ENCODE assay signal across 2 cellular contexts in the genomic region with DNA sequence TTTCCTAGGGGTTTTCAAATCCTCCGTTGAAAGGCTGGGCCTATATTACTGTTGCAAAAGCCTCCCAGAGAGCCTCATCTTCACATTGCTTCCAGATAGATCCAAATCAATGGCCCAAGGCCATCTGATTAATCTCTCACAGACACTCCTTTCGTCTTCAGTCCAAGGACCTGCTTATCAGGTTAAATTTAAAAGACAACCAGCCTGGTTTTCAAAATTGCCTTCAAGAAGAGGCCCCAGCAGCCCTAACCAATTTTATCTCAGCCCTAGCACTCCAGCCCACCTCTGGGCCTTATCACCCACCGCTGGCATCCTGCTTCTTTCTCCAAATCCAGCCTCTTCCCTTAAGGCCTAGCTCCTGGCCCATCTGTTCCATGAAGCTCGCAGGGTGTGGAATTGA.
A peak's percentile ranks its signal among the peaks of the same experiment; 100 is the strongest.
TF ChIP-seq lines count a peak whose summit lies in the region.

No MANE protein-coding gene starts in this region.

TF ChIP-seq in HepG2, 621 proteins besides CTCF, POLR2A, EP300 and RAD21:
- no peak for TF ChIP-seq NFE2L1 (CRISPR knock-in tag; IDR thresholded peaks at IDR 0.05; ENCODE audit: borderline replicate concordance)
- no peak for TF ChIP-seq TMF1 (CRISPR knock-in tag; IDR thresholded peaks at IDR 0.05; ENCODE audit: low read depth)
- TF ChIP-seq ZSCAN9 (CRISPR knock-in tag; IDR thresholded peaks at IDR 0.05; ENCODE audit: borderline replicate concordance) = no peak
- TF ChIP-seq, protein P1, sequence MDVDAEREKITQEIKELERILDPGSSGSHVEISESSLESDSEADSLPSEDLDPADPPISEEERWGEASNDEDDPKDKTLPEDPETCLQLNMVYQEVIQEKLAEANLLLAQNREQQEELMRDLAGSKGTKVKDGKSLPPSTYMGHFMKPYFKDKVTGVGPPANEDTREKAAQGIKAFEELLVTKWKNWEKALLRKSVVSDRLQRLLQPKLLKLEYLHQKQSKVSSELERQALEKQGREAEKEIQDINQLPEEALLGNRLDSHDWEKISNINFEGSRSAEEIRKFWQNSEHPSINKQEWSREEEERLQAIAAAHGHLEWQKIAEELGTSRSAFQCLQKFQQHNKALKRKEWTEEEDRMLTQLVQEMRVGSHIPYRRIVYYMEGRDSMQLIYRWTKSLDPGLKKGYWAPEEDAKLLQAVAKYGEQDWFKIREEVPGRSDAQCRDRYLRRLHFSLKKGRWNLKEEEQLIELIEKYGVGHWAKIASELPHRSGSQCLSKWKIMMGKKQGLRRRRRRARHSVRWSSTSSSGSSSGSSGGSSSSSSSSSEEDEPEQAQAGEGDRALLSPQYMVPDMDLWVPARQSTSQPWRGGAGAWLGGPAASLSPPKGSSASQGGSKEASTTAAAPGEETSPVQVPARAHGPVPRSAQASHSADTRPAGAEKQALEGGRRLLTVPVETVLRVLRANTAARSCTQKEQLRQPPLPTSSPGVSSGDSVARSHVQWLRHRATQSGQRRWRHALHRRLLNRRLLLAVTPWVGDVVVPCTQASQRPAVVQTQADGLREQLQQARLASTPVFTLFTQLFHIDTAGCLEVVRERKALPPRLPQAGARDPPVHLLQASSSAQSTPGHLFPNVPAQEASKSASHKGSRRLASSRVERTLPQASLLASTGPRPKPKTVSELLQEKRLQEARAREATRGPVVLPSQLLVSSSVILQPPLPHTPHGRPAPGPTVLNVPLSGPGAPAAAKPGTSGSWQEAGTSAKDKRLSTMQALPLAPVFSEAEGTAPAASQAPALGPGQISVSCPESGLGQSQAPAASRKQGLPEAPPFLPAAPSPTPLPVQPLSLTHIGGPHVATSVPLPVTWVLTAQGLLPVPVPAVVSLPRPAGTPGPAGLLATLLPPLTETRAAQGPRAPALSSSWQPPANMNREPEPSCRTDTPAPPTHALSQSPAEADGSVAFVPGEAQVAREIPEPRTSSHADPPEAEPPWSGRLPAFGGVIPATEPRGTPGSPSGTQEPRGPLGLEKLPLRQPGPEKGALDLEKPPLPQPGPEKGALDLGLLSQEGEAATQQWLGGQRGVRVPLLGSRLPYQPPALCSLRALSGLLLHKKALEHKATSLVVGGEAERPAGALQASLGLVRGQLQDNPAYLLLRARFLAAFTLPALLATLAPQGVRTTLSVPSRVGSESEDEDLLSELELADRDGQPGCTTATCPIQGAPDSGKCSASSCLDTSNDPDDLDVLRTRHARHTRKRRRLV (CRISPR knock-in tag; IDR thresholded peaks at IDR 0.05) = no peak
- TF ChIP-seq MAFF (IDR thresholded peaks at IDR 0.05; ENCODE audit: low read depth, low read length) = no peak
- TF ChIP-seq DR1 (CRISPR knock-in tag; IDR thresholded peaks at IDR 0.05) = no peak
- TF ChIP-seq, protein P2, sequence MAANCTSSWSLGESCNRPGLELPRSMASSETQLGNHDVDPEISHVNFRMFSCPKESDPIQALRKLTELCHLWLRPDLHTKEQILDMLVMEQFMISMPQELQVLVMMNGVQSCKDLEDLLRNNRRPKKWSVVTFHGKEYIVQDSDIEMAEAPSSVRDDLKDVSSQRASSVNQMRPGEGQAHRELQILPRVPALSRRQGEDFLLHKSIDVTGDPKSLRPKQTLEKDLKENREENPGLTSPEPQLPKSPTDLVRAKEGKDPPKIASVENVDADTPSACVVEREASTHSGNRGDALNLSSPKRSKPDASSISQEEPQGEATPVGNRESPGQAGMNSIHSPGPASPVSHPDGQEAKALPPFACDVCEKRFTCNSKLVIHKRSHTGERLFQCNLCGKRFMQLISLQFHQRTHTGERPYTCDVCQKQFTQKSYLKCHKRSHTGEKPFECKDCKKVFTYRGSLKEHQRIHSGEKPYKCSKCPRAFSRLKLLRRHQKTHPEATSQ (CRISPR knock-in tag; IDR thresholded peaks at IDR 0.05; ENCODE audit: borderline replicate concordance) = no peak
- no peak for TF ChIP-seq AGO1 (IDR thresholded peaks at IDR 0.05; ENCODE audit: low read depth, low read length, poor library complexity, severe bottlenecking)
- TF ChIP-seq ZNF724P (CRISPR knock-in tag; IDR thresholded peaks at IDR 0.05; ENCODE audit: borderline replicate concordance) = no peak
- TF ChIP-seq HOXA7 (CRISPR knock-in tag; IDR thresholded peaks at IDR 0.05) = no peak
- no peak for TF ChIP-seq TCF7L2 (IDR thresholded peaks at IDR 0.05; ENCODE audit: low read depth, low read length)
- no peak for TF ChIP-seq ZNF782 (CRISPR knock-in tag; IDR thresholded peaks at IDR 0.05; ENCODE audit: borderline replicate concordance)
- no peak for TF ChIP-seq ZNF547 (CRISPR knock-in tag; IDR thresholded peaks at IDR 0.05)
- no peak for TF ChIP-seq SNRNP70 (IDR thresholded peaks at IDR 0.05; ENCODE audit: low read depth, low read length)
- no peak for TF ChIP-seq ZBTB21 (CRISPR knock-in tag; IDR thresholded peaks at IDR 0.05)

TF ChIP-seq in K562, 482 proteins besides CTCF, POLR2A, EP300 and RAD21 (continues in another document):
- TF ChIP-seq HNRNPLL (IDR thresholded peaks at IDR 0.05; ENCODE audit: low read depth, low read length, poor library complexity, severe bottlenecking) = no peak
- no peak for TF ChIP-seq ZNF175 (CRISPR knock-in tag; IDR thresholded peaks at IDR 0.05; ENCODE audit: low read depth)
- peak; percentile 75; the same call in 1 of the 2 replicates for TF ChIP-seq ZEB2 (IDR thresholded peaks at IDR 0.05)
- TF ChIP-seq ZNF217 (CRISPR knock-in tag; IDR thresholded peaks at IDR 0.05) = no peak
- peak; percentile 74; the same call in 1 of the 2 replicates for TF ChIP-seq GATAD2A (IDR thresholded peaks at IDR 0.05)
- TF ChIP-seq HDAC8 (tag; IDR thresholded peaks at IDR 0.05) = no peak
- TF ChIP-seq HNRNPK (IDR thresholded peaks at IDR 0.05; ENCODE audit: low read depth, low read length, poor library complexity, severe bottlenecking) = no peak
- TF ChIP-seq PCBP2 (IDR thresholded peaks at IDR 0.05; ENCODE audit: low read depth, low read length, poor library complexity, severe bottlenecking) = no peak
- peak; percentile 82 for TF ChIP-seq CXXC5 (CRISPR knock-in tag; IDR thresholded peaks at IDR 0.05)
- TF ChIP-seq, protein P3, sequence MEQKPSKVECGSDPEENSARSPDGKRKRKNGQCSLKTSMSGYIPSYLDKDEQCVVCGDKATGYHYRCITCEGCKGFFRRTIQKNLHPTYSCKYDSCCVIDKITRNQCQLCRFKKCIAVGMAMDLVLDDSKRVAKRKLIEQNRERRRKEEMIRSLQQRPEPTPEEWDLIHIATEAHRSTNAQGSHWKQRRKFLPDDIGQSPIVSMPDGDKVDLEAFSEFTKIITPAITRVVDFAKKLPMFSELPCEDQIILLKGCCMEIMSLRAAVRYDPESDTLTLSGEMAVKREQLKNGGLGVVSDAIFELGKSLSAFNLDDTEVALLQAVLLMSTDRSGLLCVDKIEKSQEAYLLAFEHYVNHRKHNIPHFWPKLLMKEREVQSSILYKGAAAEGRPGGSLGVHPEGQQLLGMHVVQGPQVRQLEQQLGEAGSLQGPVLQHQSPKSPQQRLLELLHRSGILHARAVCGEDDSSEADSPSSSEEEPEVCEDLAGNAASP (IDR thresholded peaks at IDR 0.05) = no peak
- TF ChIP-seq, protein P4, sequence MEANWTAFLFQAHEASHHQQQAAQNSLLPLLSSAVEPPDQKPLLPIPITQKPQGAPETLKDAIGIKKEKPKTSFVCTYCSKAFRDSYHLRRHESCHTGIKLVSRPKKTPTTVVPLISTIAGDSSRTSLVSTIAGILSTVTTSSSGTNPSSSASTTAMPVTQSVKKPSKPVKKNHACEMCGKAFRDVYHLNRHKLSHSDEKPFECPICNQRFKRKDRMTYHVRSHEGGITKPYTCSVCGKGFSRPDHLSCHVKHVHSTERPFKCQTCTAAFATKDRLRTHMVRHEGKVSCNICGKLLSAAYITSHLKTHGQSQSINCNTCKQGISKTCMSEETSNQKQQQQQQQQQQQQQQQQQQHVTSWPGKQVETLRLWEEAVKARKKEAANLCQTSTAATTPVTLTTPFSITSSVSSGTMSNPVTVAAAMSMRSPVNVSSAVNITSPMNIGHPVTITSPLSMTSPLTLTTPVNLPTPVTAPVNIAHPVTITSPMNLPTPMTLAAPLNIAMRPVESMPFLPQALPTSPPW (CRISPR knock-in tag; IDR thresholded peaks at IDR 0.05) = 0 out of 2 replicates have a peak, but pooled peaks have one; percentile 13
- TF ChIP-seq BHLHE40 (IDR thresholded peaks at IDR 0.05; ENCODE audit: low read length) = 0 out of 2 replicates have a peak, but pooled peaks have one; percentile 23
- TF ChIP-seq CHD2 (IDR thresholded peaks at IDR 0.05; ENCODE audit: low read depth, low read length) = no peak
- TF ChIP-seq POU5F1 (IDR thresholded peaks at IDR 0.05; ENCODE audit: borderline replicate concordance, low read depth, low read length, partially characterized antibody) = no peak
- TF ChIP-seq, protein P5, sequence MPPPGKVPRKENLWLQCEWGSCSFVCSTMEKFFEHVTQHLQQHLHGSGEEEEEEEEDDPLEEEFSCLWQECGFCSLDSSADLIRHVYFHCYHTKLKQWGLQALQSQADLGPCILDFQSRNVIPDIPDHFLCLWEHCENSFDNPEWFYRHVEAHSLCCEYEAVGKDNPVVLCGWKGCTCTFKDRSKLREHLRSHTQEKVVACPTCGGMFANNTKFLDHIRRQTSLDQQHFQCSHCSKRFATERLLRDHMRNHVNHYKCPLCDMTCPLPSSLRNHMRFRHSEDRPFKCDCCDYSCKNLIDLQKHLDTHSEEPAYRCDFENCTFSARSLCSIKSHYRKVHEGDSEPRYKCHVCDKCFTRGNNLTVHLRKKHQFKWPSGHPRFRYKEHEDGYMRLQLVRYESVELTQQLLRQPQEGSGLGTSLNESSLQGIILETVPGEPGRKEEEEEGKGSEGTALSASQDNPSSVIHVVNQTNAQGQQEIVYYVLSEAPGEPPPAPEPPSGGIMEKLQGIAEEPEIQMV (tag; conservative IDR thresholded peaks at IDR 0.05; ENCODE audit: low read depth) = no peak
- no peak for TF ChIP-seq GTF2E2 (tag; IDR thresholded peaks at IDR 0.05)
- no peak for TF ChIP-seq RBM22 (IDR thresholded peaks at IDR 0.05; ENCODE audit: low read depth, low read length, poor library complexity, severe bottlenecking)
- peak; percentile 50; the same call in 1 of the 2 replicates for TF ChIP-seq ZBTB7A (IDR thresholded peaks at IDR 0.05; ENCODE audit: borderline replicate concordance, control insufficient read depth, low read depth, low read length)
- TF ChIP-seq, protein P6, sequence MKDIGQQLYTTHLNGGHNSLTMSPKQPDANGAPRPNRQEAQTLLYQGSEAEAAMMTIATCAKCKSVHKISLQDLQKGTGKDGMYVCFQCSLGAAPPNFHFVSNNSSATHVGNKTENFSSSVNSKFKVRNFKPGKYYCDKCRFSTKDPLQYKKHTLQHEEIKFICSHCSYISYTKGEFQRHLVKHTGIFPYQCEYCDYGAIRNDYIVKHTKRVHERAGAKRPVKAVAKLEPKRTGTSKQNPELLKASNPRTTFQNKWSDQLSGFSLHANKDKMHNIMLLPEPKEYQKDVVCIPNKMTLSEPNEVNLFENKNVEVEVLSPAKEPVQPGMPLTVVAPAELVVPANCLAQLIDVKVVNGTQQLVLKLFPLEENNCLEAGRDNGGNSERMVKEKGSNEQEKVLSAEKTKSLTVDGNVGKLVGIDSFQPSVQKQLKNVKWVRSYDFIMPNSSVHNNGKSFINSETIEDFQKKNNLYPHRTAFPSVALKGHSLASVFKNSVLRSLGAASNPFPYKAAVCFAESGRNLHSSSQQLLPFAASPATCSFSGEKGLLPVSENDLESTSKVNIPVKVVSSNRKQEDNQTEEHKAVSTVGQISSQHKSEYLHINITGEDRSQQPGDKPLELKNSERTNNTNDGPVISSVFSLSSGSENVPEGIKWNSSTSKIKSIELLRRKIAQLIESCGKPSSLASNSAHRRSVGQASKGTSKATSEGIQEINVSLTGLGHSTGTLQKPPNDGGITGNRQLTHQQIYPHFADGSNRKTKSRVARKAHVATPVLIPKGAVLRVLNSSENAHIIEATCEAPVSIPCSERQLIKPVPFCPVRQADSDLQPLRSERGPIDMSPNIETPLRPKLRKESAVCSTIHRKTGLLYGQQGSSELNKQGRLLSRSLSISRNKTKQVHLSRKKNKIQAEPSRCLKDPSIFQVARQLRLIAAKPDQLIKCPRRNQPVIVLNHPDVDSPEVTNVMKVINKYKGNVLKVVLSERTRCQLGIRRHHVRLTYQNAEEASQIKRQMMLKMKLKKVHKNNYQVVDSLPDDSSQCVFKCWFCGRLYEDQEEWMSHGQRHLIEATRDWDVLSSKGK (CRISPR knock-in tag; IDR thresholded peaks at IDR 0.05) = no peak
- no peak for TF ChIP-seq RFX1 (IDR thresholded peaks at IDR 0.05)
- TF ChIP-seq, protein P7, sequence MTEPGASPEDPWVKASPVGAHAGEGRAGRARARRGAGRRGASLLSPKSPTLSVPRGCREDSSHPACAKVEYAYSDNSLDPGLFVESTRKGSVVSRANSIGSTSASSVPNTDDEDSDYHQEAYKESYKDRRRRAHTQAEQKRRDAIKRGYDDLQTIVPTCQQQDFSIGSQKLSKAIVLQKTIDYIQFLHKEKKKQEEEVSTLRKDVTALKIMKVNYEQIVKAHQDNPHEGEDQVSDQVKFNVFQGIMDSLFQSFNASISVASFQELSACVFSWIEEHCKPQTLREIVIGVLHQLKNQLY (CRISPR knock-in tag; conservative IDR thresholded peaks at IDR 0.05) = no peak
- TF ChIP-seq FOXM1 (IDR thresholded peaks at IDR 0.05; ENCODE audit: low read depth) = peak; percentile 80
- TF ChIP-seq FOXM1 (CRISPR knock-in tag; IDR thresholded peaks at IDR 0.05; ENCODE audit: low read depth) = no peak
- TF ChIP-seq NFE2 (IDR thresholded peaks at IDR 0.05; ENCODE audit: low read depth) = no peak
- no peak for TF ChIP-seq ERF (CRISPR knock-in tag; IDR thresholded peaks at IDR 0.05)
- 0 out of 2 replicates have a peak, but pooled peaks have one; percentile 39 for TF ChIP-seq LEF1 (IDR thresholded peaks at IDR 0.05)
- no peak for TF ChIP-seq SREBF1 (IDR thresholded peaks at IDR 0.05; ENCODE audit: borderline replicate concordance, low read depth, low read length)
- TF ChIP-seq CREB1 (IDR thresholded peaks at IDR 0.05) = peak; percentile 27; the same call in 1 of the 2 replicates
- no peak for TF ChIP-seq CREB1 (CRISPR knock-in tag; IDR thresholded peaks at IDR 0.05)
- no peak for TF ChIP-seq SPI1 (IDR thresholded peaks at IDR 0.05; ENCODE audit: borderline replicate concordance, low read depth, low read length)
- no peak for TF ChIP-seq ZNF785 (CRISPR knock-in tag; IDR thresholded peaks at IDR 0.05)
- TF ChIP-seq ASH1L (IDR thresholded peaks at IDR 0.05; ENCODE audit: borderline replicate concordance, low read depth, partially characterized antibody) = no peak
- TF ChIP-seq MYBL2 (IDR thresholded peaks at IDR 0.05; ENCODE audit: low read depth) = no peak; the same call in 1 of the 2 replicates
- TF ChIP-seq MYBL2 (CRISPR knock-in tag; IDR thresholded peaks at IDR 0.05; ENCODE audit: borderline replicate concordance) = no peak
- TF ChIP-seq, protein P8, sequence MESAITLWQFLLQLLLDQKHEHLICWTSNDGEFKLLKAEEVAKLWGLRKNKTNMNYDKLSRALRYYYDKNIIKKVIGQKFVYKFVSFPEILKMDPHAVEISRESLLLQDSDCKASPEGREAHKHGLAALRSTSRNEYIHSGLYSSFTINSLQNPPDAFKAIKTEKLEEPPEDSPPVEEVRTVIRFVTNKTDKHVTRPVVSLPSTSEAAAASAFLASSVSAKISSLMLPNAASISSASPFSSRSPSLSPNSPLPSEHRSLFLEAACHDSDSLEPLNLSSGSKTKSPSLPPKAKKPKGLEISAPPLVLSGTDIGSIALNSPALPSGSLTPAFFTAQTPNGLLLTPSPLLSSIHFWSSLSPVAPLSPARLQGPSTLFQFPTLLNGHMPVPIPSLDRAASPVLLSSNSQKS (CRISPR knock-in tag; IDR thresholded peaks at IDR 0.05) = no peak
- TF ChIP-seq TAF9B (IDR thresholded peaks at IDR 0.05; ENCODE audit: partially characterized antibody) = no peak
- TF ChIP-seq, protein P9, sequence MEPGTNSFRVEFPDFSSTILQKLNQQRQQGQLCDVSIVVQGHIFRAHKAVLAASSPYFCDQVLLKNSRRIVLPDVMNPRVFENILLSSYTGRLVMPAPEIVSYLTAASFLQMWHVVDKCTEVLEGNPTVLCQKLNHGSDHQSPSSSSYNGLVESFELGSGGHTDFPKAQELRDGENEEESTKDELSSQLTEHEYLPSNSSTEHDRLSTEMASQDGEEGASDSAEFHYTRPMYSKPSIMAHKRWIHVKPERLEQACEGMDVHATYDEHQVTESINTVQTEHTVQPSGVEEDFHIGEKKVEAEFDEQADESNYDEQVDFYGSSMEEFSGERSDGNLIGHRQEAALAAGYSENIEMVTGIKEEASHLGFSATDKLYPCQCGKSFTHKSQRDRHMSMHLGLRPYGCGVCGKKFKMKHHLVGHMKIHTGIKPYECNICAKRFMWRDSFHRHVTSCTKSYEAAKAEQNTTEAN (CRISPR knock-in tag; IDR thresholded peaks at IDR 0.05) = no peak
